ENCODE assay signal across 13 cellular contexts in genomic region chr4:38275331-38275821, GRCh38.
A peak's percentile ranks its signal among the peaks of the same experiment; 100 is the strongest.
DNase-seq lines count a peak whose midpoint lies in the region; TF ChIP-seq lines count a peak whose summit lies in the region.
"Had no signal": no experiment of that assay in that cellular context is flagged by ENCODE, and none has a peak within 500 bp of the region (broad histone marks: within the 10 kb centered on the region; RNA-seq: fewer than 3 reads in every experiment).

No MANE protein-coding gene starts in this region.

- H3K36me3 Mint-ChIP-seq in H9 (ENCODE audit: insufficient read depth in 1 of 3, low read depth in 3 of 3) (peaks cover 0 to 16% (median 0%) of the 10 kb centered on the region in 3 experiments; a peak in 3 of 7 replicates), nephron (ENCODE audit: low read depth) (no peaks in the 10 kb centered on the region)
- H3K36me3 Mint-ChIP-seq: CD4-positive, CD25-positive, alpha-beta regulatory T cell had no signal

- H3K27me3 ChIP-seq in H9 (ENCODE audit: insufficient read depth, low read length): no peaks in the 10 kb centered on the region
- H3K27me3 ChIP-seq in vagina: no peaks in the 10 kb centered on the region

- H3K9me3 ChIP-seq in H9 (ENCODE audit: control insufficient read depth, low read depth, low read length) (no peaks in the 10 kb centered on the region), vagina (no peaks in the 10 kb centered on the region)

- no peak overlapping the region for H3K4ac ChIP-seq in H9 (ENCODE audit: low read depth, low read length)

- no peak overlapping the region for H3K23ac ChIP-seq in H9 (ENCODE audit: insufficient read length, low read depth, low read length)

- WGBS in H9 (ENCODE audit: extremely low coverage, insufficient read length, low lambda C conversion rate): no CpG with 5 or more reads among the region's 4 CpGs

- H3K4me1 ChIP-seq in H9 (ENCODE audit: insufficient read depth, low read length): no peaks in the 10 kb centered on the region; the same call in 1 of the 2 replicates
- H3K4me1 ChIP-seq in vagina: peaks cover 11% of the 10 kb centered on the region

- H4K91ac ChIP-seq in H9 (ENCODE audit: insufficient read length, low read depth, low read length): no peak overlapping the region

- no peak overlapping the region for H4K5ac ChIP-seq in H9 (ENCODE audit: insufficient read length, low read depth, low read length)

- H3K4me3 Mint-ChIP-seq in H9: no peak overlapping the region
- no peak overlapping the region for H3K4me3 Mint-ChIP-seq in nephron
- H3K4me3 Mint-ChIP-seq: CD4-positive, CD25-positive, alpha-beta regulatory T cell had no signal

- TF ChIP-seq CTCF in H9 (conservative IDR thresholded peaks at IDR 0.05) (no peak), nephron (IDR thresholded peaks at IDR 0.05; ENCODE audit: unreplicated experiment in 3 of 3) (no peak), vagina (IDR thresholded peaks at IDR 0.05) (no peak)

- no peak overlapping the region for H3K4me2 ChIP-seq in H9 (ENCODE audit: insufficient read depth, insufficient read length, low read length)

- peaks cover 18 to 20% of the 10 kb centered on the region in 2 experiments for H3K4me1 Mint-ChIP-seq in H9
- H3K4me1 Mint-ChIP-seq in nephron: peaks cover 18% of the 10 kb centered on the region
- H3K4me1 Mint-ChIP-seq: CD4-positive, CD25-positive, alpha-beta regulatory T cell had no signal

- intact Hi-C loops in vagina (cut with DNase I): no loop called here
- intact Hi-C loops in posterior vena cava (cut with DNase I): no loop called here

- peaks cover 12 to 15% of the 10 kb centered on the region in 2 experiments; a peak in 4 of 5 replicates for H3K9me3 Mint-ChIP-seq in H9
- no peaks in the 10 kb centered on the region for H3K9me3 Mint-ChIP-seq in nephron

- no peak for DNase-seq in H9
- DNase-seq in NCI-H187 treated with DMSO at 0.1 percent for 48 hours (lab: John Stamatoyannopoulos, UW): peak; percentile 97
- DNase-seq in T47D (ENCODE audit: low read depth in 1 of 2, low spot score in 1 of 2): peak; percentile 6 to 52
- no peak for DNase-seq in amniotic stem cell (lab: John Stamatoyannopoulos, UW)
- no peak for DNase-seq in vagina (ENCODE audit: extremely low spot score in 2 of 2)
- no peak for DNase-seq in posterior vena cava (ENCODE audit: low spot score)
- DNase-seq in activated naive CD4-positive, alpha-beta T cell treated with Interleukin-2 at 50 U/mL for 16 hours: no peak
- DNase-seq: activated T-cell treated with anti-CD3 and anti-CD28 coated beads, Interleukin-2, amount 50 U/mL, for 48 hours; CD4-positive, CD25-positive, alpha-beta regulatory T cell; NCI-H2081 treated with DMSO at 0.1 percent for 48 hours; substantia nigra; WERI-Rb-1 had no signal

- H3K36me3 ChIP-seq in vagina: no peaks in the 10 kb centered on the region
- H3K36me3 ChIP-seq: WERI-Rb-1 had no signal

- H2BK12ac ChIP-seq in H9 (ENCODE audit: insufficient read length, low read depth, low read length): no peak overlapping the region

- peak overlapping the region; percentile 47 for H3K14ac ChIP-seq in H9 (ENCODE audit: insufficient read depth, low read length)

- no peaks in the 10 kb centered on the region for H4K20me1 ChIP-seq in H9 (ENCODE audit: control insufficient read depth, insufficient read depth, insufficient read length)

- H2BK15ac ChIP-seq in H9 (ENCODE audit: low read depth, low read length): no peak overlapping the region

- H2BK120ac ChIP-seq in H9 (ENCODE audit: low read depth, low read length, poor library complexity, severe bottlenecking): no peak overlapping the region

- no peak overlapping the region for H3K27ac ChIP-seq in H9 (ENCODE audit: insufficient read length, low read depth, low read length)
- no peak overlapping the region for H3K27ac ChIP-seq in vagina
- H3K27ac ChIP-seq: WERI-Rb-1 had no signal

- no peak overlapping the region for H3K9ac ChIP-seq in H9 (ENCODE audit: extremely low read depth, insufficient read length, low read length)

- H3T11ph ChIP-seq in H9 (ENCODE audit: low read length): no peak overlapping the region

- no peak overlapping the region for H3K4me3 ChIP-seq in vagina

- H3K23me2 ChIP-seq in H9 (ENCODE audit: insufficient read length, low read depth, low read length, poor library complexity, severe bottlenecking): no peaks in the 10 kb centered on the region

- H3K79me1 ChIP-seq in H9 (ENCODE audit: insufficient read depth, low read depth, low read length, poor library complexity, severe bottlenecking): no peaks in the 10 kb centered on the region

- H3K18ac ChIP-seq in H9 (ENCODE audit: insufficient read length, low read depth, low read length): no peak overlapping the region

- peak overlapping the region in 1 of 3 experiments; percentile 57; a peak in 1 of 7 replicates for H3K27ac Mint-ChIP-seq in H9
- H3K27ac Mint-ChIP-seq in nephron: peak overlapping the region in 2 of 3 experiments; percentile 35 to 74
- H3K27ac Mint-ChIP-seq: CD4-positive, CD25-positive, alpha-beta regulatory T cell had no signal

- H3K79me2 ChIP-seq in H9 (ENCODE audit: insufficient read depth, low read length): no peaks in the 10 kb centered on the region

- H2BK5ac ChIP-seq in H9 (ENCODE audit: insufficient read length, low read length): no peak overlapping the region

- H2AK5ac ChIP-seq in H9 (ENCODE audit: insufficient read length, low read length): no peak overlapping the region

- no peak overlapping the region for H3K56ac ChIP-seq in H9 (ENCODE audit: insufficient read length, low read depth, low read length)

- in situ Hi-C loops in T47D (cut with HindIII; ENCODE audit: low pct_unique_long_range_greater_than_20kb, low sequenced_read_pairs): no loop called here

- H2AFZ ChIP-seq in H9 (ENCODE audit: low read length): no peak overlapping the region

- TF ChIP-seq POLR2A in vagina (IDR thresholded peaks at IDR 0.05): no peak

- H4K8ac ChIP-seq in H9 (replicated peaks; ENCODE audit: insufficient read length, low read depth, low read length): no peak overlapping the region

- no peaks in the 10 kb centered on the region for H3K27me3 Mint-ChIP-seq in H9 (ENCODE audit: low read depth)
- peaks cover 3% of the 10 kb centered on the region for H3K27me3 Mint-ChIP-seq in nephron (ENCODE audit: low read depth)

- H2BK20ac ChIP-seq in H9 (ENCODE audit: low read depth, low read length, poor library complexity, severe bottlenecking): no peak overlapping the region

Comparison
In these comparisons a context has a peak if more than half of its experiments do, and no peak if none do; other contexts are left out.
1. DNase-seq: peak in NCI-H187 treated with DMSO at 0.1 percent for 48 hours (single experiment) and T47D (2 of 2); none in H9 (single experiment), amniotic stem cell (single experiment), vagina (0 of 2), posterior vena cava (single experiment) and activated naive CD4-positive, alpha-beta T cell treated with Interleukin-2 at 50 U/mL for 16 hours (single experiment).